In genomic region chr1:182847105-182847504, GRCh38 we compare ENCODE assay signal across 16 cellular contexts. TPM values are rescaled to one million over a fixed set of nuclear protein-coding genes. Genes with fewer than 3 reads are reported as not detected.
A peak's percentile ranks its signal among the peaks of the same experiment; 100 is the strongest.
DNase-seq lines count a peak whose midpoint lies in the region; ATAC-seq and TF ChIP-seq lines count a peak whose summit lies in the region.
"Had no signal": no experiment of that assay in that cellular context is flagged by ENCODE, and none has a peak within 500 bp of the region (broad histone marks: within the 10 kb centered on the region; RNA-seq: fewer than 3 reads in every experiment).

No MANE protein-coding gene starts in this region.

- no peaks in the 10 kb centered on the region for H3K27me3 Mint-ChIP-seq in activated T-cell treated with anti-CD3 and anti-CD28 coated beads, Interleukin-2, amount 50 U/mL, for 72 hours (ENCODE audit: low read depth)
- no peaks in the 10 kb centered on the region for H3K27me3 Mint-ChIP-seq in activated T-cell treated with anti-CD3 and anti-CD28 coated beads, Interleukin-2, amount 50 U/mL, for 4 hours (ENCODE audit: low read depth)
- no peaks in the 10 kb centered on the region for H3K27me3 Mint-ChIP-seq in activated naive CD8-positive, alpha-beta T cell

- H3K4me1 Mint-ChIP-seq in activated T-cell treated with anti-CD3 and anti-CD28 coated beads, Interleukin-2, amount 50 U/mL, for 72 hours (ENCODE audit: low read depth): peaks cover 95% of the 10 kb centered on the region
- H3K4me1 Mint-ChIP-seq in activated T-cell treated with anti-CD3 and anti-CD28 coated beads, Interleukin-2, amount 50 U/mL, for 4 hours (ENCODE audit: low read depth): peaks cover 74% of the 10 kb centered on the region
- peaks cover 84% of the 10 kb centered on the region for H3K4me1 Mint-ChIP-seq in activated naive CD8-positive, alpha-beta T cell (ENCODE audit: low read depth)

- peaks cover 14 to 62% of the 10 kb centered on the region in 2 donors for H3K36me3 Mint-ChIP-seq in activated T-cell treated with anti-CD3 and anti-CD28 coated beads, Interleukin-2, amount 50 U/mL, for 72 hours (ENCODE audit: insufficient read depth in 2 of 2)
- peaks cover 57% of the 10 kb centered on the region for H3K36me3 Mint-ChIP-seq in activated T-cell treated with anti-CD3 and anti-CD28 coated beads, Interleukin-2, amount 50 U/mL, for 4 hours (ENCODE audit: insufficient read depth)
- H3K36me3 Mint-ChIP-seq in activated naive CD8-positive, alpha-beta T cell: peaks cover 9% of the 10 kb centered on the region

- no peaks in the 10 kb centered on the region for H3K79me1 ChIP-seq in trophoblast cell (ENCODE audit: low read length)

- ATAC-seq in activated T-cell treated with anti-CD3 and anti-CD28 coated beads, Interleukin-2, amount 50 U/mL, for 72 hours (replicated peaks in 1 of 2): no peak
- no peak for ATAC-seq in activated T-cell treated with anti-CD3 and anti-CD28 coated beads, Interleukin-2, amount 50 U/mL, for 4 hours
- no peak for ATAC-seq in GM18909 (IDR thresholded peaks at IDR 0.05; ENCODE audit: poor library complexity, unreplicated experiment)
- ATAC-seq: A549, PC-3 had no signal

- peaks cover 79 to 98% of the 10 kb centered on the region in 2 experiments for H3K36me3 ChIP-seq in HEK293 (ENCODE audit: control insufficient read depth in 2 of 2, insufficient read depth in 1 of 2, low read length in 2 of 2)
- peaks cover 28 to 44% of the 10 kb centered on the region in 2 experiments for H3K36me3 ChIP-seq in trophoblast cell (ENCODE audit: control insufficient read depth in 1 of 2, insufficient read depth in 2 of 2, low read length in 2 of 2)

- H3K27me3 ChIP-seq in trophoblast cell (ENCODE audit: insufficient read depth, low read length): no peaks in the 10 kb centered on the region
- H3K27me3 ChIP-seq: SJCRH30 had no signal

- no peak overlapping the region for H2BK120ac ChIP-seq in trophoblast cell (ENCODE audit: insufficient read depth, low read length, poor library complexity)

- no peaks in the 10 kb centered on the region for H3K9me3 Mint-ChIP-seq in activated T-cell treated with anti-CD3 and anti-CD28 coated beads, Interleukin-2, amount 50 U/mL, for 72 hours
- H3K9me3 Mint-ChIP-seq in activated T-cell treated with anti-CD3 and anti-CD28 coated beads, Interleukin-2, amount 50 U/mL, for 4 hours: no peaks in the 10 kb centered on the region
- no peaks in the 10 kb centered on the region for H3K9me3 Mint-ChIP-seq in activated naive CD8-positive, alpha-beta T cell (ENCODE audit: low read depth)

- no peak overlapping the region for H3K18ac ChIP-seq in trophoblast cell (ENCODE audit: low read length)

- DNase-seq in activated T-cell treated with anti-CD3 and anti-CD28 coated beads, Interleukin-2, amount 50 U/mL, for 72 hours: no peak
- no peak for DNase-seq in activated T-cell treated with anti-CD3 and anti-CD28 coated beads, Interleukin-2, amount 50 U/mL, for 4 hours
- DNase-seq in trophoblast cell (no peak), NCI-H1436 treated with DMSO at 0.1 percent for 48 hours (lab: John Stamatoyannopoulos, UW) (no peak)
- DNase-seq in central memory CD4-positive, alpha-beta T cell: no peak
- DNase-seq: C1 segment of cervical spinal cord, Kasumi-1, NCI-H1930, NCI-H2171, NCI-H446, PC-3, SJCRH30 had no signal

- H4K91ac ChIP-seq in trophoblast cell (ENCODE audit: low read depth, low read length): no peak overlapping the region

- H3K27ac ChIP-seq in HEK293 (ENCODE audit: extremely low read depth, low read depth, low read length) (no peak overlapping the region), trophoblast cell (ENCODE audit: low read depth, low read length) (no peak overlapping the region)
- H3K27ac ChIP-seq: A549, SJCRH30 had no signal

- H2AFZ ChIP-seq in trophoblast cell (ENCODE audit: insufficient read depth, low read length, poor library complexity): no peak overlapping the region

- H2BK5ac ChIP-seq in trophoblast cell (ENCODE audit: low read depth, low read length, poor library complexity): no peak overlapping the region

- H3K4me1 ChIP-seq in HEK293 (ENCODE audit: control insufficient read depth, insufficient read depth, low read length) (no peaks in the 10 kb centered on the region; the same call in none of the 2 replicates), trophoblast cell (ENCODE audit: control insufficient read depth in 1 of 2, insufficient read depth in 2 of 2, low read length in 2 of 2) (peaks cover 0 to 2% of the 10 kb centered on the region in 2 experiments)
- H3K4me1 ChIP-seq: SJCRH30 had no signal

- no peak overlapping the region for H3K4me3 ChIP-seq in HEK293 (ENCODE audit: low read depth, low read length)
- no peak overlapping the region for H3K4me3 ChIP-seq in trophoblast cell (ENCODE audit: low read depth, low read length)
- H3K4me3 ChIP-seq: A549, SJCRH30 had no signal

- peak overlapping the region in 1 of 2 donors; percentile 34 for H3K4me3 Mint-ChIP-seq in activated T-cell treated with anti-CD3 and anti-CD28 coated beads, Interleukin-2, amount 50 U/mL, for 72 hours
- no peak overlapping the region for H3K4me3 Mint-ChIP-seq in activated T-cell treated with anti-CD3 and anti-CD28 coated beads, Interleukin-2, amount 50 U/mL, for 4 hours
- H3K4me3 Mint-ChIP-seq in activated naive CD8-positive, alpha-beta T cell: peak overlapping the region; percentile 60

- H3K23ac ChIP-seq in trophoblast cell (ENCODE audit: low read length): no peak overlapping the region

- no peak for TF ChIP-seq CTCF in HEK293 (tag by site-specific recombination; IDR thresholded peaks at IDR 0.05)

- H4K12ac ChIP-seq in trophoblast cell (ENCODE audit: low read depth, low read length): no peak overlapping the region

- CTCF ChIA-PET in HEK293 (lab: Yijun Ruan, JAX): interaction anchor here (1.1 kb wide), 1 partner anchor 13 kb away, joined by 4 read pairs; no protein-coding TSS in a partner anchor

- H4K8ac ChIP-seq in trophoblast cell (ENCODE audit: low read depth, low read length): no peak overlapping the region

- no peak overlapping the region for H2BK12ac ChIP-seq in trophoblast cell (ENCODE audit: low read length)

- H3K79me2 ChIP-seq in trophoblast cell (ENCODE audit: control insufficient read depth, insufficient read depth, low read length, poor library complexity): peaks cover 20% of the 10 kb centered on the region

- POLR2A ChIA-PET in HEK293 (lab: Yijun Ruan, JAX): no interaction called here

- no peak overlapping the region for H2AK5ac ChIP-seq in trophoblast cell (ENCODE audit: low read length)

- no peak overlapping the region for H3K14ac ChIP-seq in trophoblast cell (ENCODE audit: low read length)

- no peak overlapping the region for H3K4me2 ChIP-seq in trophoblast cell (ENCODE audit: low read length)
- H3K4me2 ChIP-seq: A549 had no signal

- peak overlapping the region; percentile 83 for H3K4ac ChIP-seq in trophoblast cell (ENCODE audit: low read depth, low read length)

- H3K9me3 ChIP-seq in HEK293 (ENCODE audit: control insufficient read depth, insufficient read depth, low read depth, low read length) (no peaks in the 10 kb centered on the region), trophoblast cell (ENCODE audit: insufficient read depth, low read depth, low read length) (no peaks in the 10 kb centered on the region)
- H3K9me3 ChIP-seq: A549, SJCRH30 had no signal

- H3K27ac Mint-ChIP-seq in activated T-cell treated with anti-CD3 and anti-CD28 coated beads, Interleukin-2, amount 50 U/mL, for 72 hours: peak overlapping the region; percentile 95
- H3K27ac Mint-ChIP-seq in activated naive CD8-positive, alpha-beta T cell: peak overlapping the region; percentile 76

- no peak overlapping the region for H3K9ac ChIP-seq in trophoblast cell (ENCODE audit: low read length)

TF ChIP-seq in HEK293, 187 proteins besides CTCF, POLR2A, EP300 and RAD21:
- TF ChIP-seq ZNF146 (tag by site-specific recombination; IDR thresholded peaks at IDR 0.05) (peak; percentile 91), KLF16 (tag by site-specific recombination; IDR thresholded peaks at IDR 0.05) (no peak)

RNA-seq across cellular contexts. Expression of gene DHX9, which starts 8.0 kb away (rescaled TPM):
- 10 to 100 TPM; 94.6 to 98.4 TPM for total RNA-seq in activated T-cell treated with anti-CD3 and anti-CD28 coated beads, Interleukin-2, amount 50 U/mL, for 72 hours
- total RNA-seq in activated T-cell treated with anti-CD3 and anti-CD28 coated beads, Interleukin-2, amount 50 U/mL, for 4 hours: 100 to 1,000 TPM; 375 to 402 (median 394) TPM
- polyA plus RNA-seq in trophoblast cell (2013): 75.7 and 78.8 TPM in 2 replicates

RNA-seq across cellular contexts. Expression of gene NPL, which starts 57.5 kb away (rescaled TPM):
- total RNA-seq in activated T-cell treated with anti-CD3 and anti-CD28 coated beads, Interleukin-2, amount 50 U/mL, for 72 hours: 1 to 10 TPM; 4.4 to 7.5 TPM
- 10 to 100 TPM in 2 of 3 donors, 1 to 10 TPM in 1; 5.2 to 11.0 (median 10.4) TPM for total RNA-seq in activated T-cell treated with anti-CD3 and anti-CD28 coated beads, Interleukin-2, amount 50 U/mL, for 4 hours
- 1.7 and 2.2 TPM in 2 replicates for polyA plus RNA-seq in trophoblast cell (2013)
- total RNA-seq: PC-3 had no signal
